In the genomic region with DNA sequence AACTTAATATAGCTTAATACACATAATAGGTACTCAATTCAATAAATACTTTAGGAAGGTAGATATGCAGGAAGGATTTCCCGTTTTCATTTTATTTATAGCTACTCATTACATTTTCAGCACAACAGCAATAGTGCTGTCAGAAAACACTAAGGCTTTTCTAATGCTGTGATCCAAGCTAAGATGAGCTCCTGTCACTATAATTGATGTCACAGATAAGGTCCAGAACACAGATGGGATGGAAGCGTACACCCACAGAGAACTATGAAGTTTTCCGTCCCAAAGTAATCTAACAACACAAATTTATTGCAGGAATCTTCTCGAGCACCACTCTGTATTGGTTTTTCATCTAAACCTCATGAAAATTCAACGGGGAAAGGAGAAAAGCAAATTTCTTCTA, we compare ENCODE assay signal across 22 cellular contexts. TPM values are rescaled to one million over a fixed set of nuclear protein-coding genes. Genes with fewer than 3 reads are reported as not detected.
"Had no signal": no experiment of that assay in that cellular context is flagged by ENCODE, and none has a peak within 500 bp of the region (broad histone marks: within the 10 kb centered on the region; RNA-seq: fewer than 3 reads in every experiment).

No MANE protein-coding gene starts in this region.

- H3K4me2 ChIP-seq: PC-9 had no signal

- ATAC-seq: Right ventricle myocardium inferior, SK-N-SH treated with all-trans-retinoic acid at 6 μM for 48 hours had no signal

- H3K27me3 ChIP-seq: Peyer's patch, SJCRH30 had no signal

- H3K36me3 ChIP-seq: Peyer's patch had no signal

- H2AFZ ChIP-seq: PC-9 had no signal

- H3K4me1 ChIP-seq: Peyer's patch had no signal

- H3K27ac ChIP-seq: PC-9, Peyer's patch, SJCRH30 had no signal

- H3K4me3 ChIP-seq: PC-9, Peyer's patch, SJCRH30 had no signal

- DNase-seq: Kasumi-1, KG1, MM.1S, NCI-H1092 treated with DMSO at 0.1 percent for 48 hours, NCI-H1436, NCI-H187, NCI-H2029, NCI-H2081 treated with DMSO at 0.1 percent for 48 hours, NCI-H2171, NCI-H226, NCI-H446, NCI-H510A, NCI-H524 treated with DMSO at 0.1 percent for 48 hours, NCI-H69, NCI-H774, OCI-M1, PC-9, Peyer's patch, SHP77 treated with DMSO at 0.1 percent for 48 hours, SJCRH30 had no signal

- H3K9me3 ChIP-seq: Peyer's patch had no signal

RNA-seq across cellular contexts. Expression of gene AUNIP, which starts 13.6 kb away (rescaled TPM):
- total RNA-seq: Right ventricle myocardium inferior had no signal
